In the genomic region with DNA sequence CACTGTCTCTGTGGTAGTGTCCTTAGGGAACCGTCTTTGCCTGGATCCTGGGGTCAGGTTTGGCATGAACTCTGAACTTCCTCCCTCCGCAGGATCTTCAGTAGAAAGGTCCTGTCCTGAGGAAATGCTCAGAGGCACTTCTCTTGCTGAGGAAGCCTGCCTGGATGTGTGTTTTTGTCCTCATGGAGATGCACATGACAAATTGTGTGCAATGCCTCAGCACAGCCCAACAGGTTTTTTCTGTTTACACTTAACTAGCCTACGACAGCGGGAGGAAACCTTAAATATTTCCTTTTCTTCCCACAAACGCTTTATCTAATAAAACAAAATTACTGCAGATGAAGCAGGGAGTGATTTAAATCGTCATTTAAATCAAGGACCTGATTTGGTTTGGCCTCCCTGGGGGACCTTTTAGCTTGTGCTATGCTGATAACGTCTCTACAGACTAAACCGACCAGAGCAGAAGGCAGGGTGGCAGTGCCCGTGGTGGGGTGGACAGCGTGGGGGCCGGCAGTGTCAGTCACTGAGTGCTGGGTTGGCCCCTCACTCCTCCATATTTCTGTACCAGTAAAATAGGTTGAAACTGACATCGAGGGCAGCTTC, we compare ENCODE assay signal across 9 cellular contexts. TPM values are rescaled to one million over a fixed set of nuclear protein-coding genes. Genes with fewer than 3 reads are reported as not detected.
DNase-seq lines count a peak whose midpoint lies in the region; ATAC-seq, FAIRE-seq and TF ChIP-seq lines count a peak whose summit lies in the region.
"Had no signal": no experiment of that assay in that cellular context is flagged by ENCODE, and none has a peak within 500 bp of the region (broad histone marks: within the 10 kb centered on the region; RNA-seq: fewer than 3 reads in every experiment).

No MANE protein-coding gene starts in this region.

- no peak for TF ChIP-seq POLR2A in IMR-90 (IDR thresholded peaks at IDR 0.05; ENCODE audit: low read depth, low read length)
- no peak for TF ChIP-seq POLR2A in K562 (conservative IDR thresholded peaks at IDR 0.05)

- H2AFZ ChIP-seq in IMR-90 (replicated peaks; ENCODE audit: low read length, poor library complexity) (peak overlapping the region; percentile 71), K562 (ENCODE audit: low read depth, low read length) (peak overlapping the region; percentile 47), hepatocyte (no peak overlapping the region)

- WGBS in IMR-90 (ENCODE audit: extremely low coverage in 2 of 2, insufficient read length in 1 of 2), 2 experiments = no CpG with 5 or more reads among the region's 12 CpGs
- 6% methylated on average over 10 of the region's 12 CpGs for WGBS in K562 (ENCODE audit: insufficient coverage, low coverage, missing lambda C conversion rate)
- 20% methylated on average over 12 of the region's 12 CpGs for WGBS in hepatocyte (ENCODE audit: low lambda C conversion rate, missing lambda C conversion rate)

- H3K79me1 ChIP-seq in IMR-90 (ENCODE audit: low read depth in 1 of 2, low read length in 2 of 2) = peaks cover 24 to 75% of the 10 kb centered on the region in 2 experiments

- ATAC-seq in IMR-90 (ENCODE audit: low read depth) (peak; percentile 16), K562 (peak; percentile 32; the same call in 2 of the 3 replicates), GM19023 (IDR thresholded peaks at IDR 0.05; ENCODE audit: unreplicated experiment) (no peak)
- no peak for ATAC-seq in stimulated activated effector memory CD8-positive, alpha-beta T cell treated with anti-CD3 and anti-CD28 coated beads, Interleukin-12 subunit alpha, Interleukin-12 subunit beta, amount 100 ng/mL, for 72 hours

- peak overlapping the region; percentile 74 for H2AK9ac ChIP-seq in IMR-90 (replicated peaks; ENCODE audit: low read depth, low read length, poor library complexity)

- H3K4me3 ChIP-seq in IMR-90 (ENCODE audit: insufficient read depth, low read depth, low read length) = peak overlapping the region; percentile 5; the same call in 1 of the 2 replicates
- no peak overlapping the region for H3K4me3 ChIP-seq in K562
- H3K4me3 ChIP-seq in hepatocyte = no peak overlapping the region
- peak overlapping the region in 1 of 2 donors; percentile 60 for H3K4me3 ChIP-seq in stomach smooth muscle (ENCODE audit: low read length in 2 of 2)

- H2AK5ac ChIP-seq in IMR-90 (ENCODE audit: low read depth, low read length) = peak overlapping the region; percentile 65

- no peaks in the 10 kb centered on the region for H3K36me3 Mint-ChIP-seq in stimulated activated effector memory CD8-positive, alpha-beta T cell treated with anti-CD3 and anti-CD28 coated beads, Interleukin-12 subunit alpha, Interleukin-12 subunit beta, amount 100 ng/mL, for 72 hours

- peak overlapping the region; percentile 64 for H3K23ac ChIP-seq in IMR-90 (ENCODE audit: low read depth, low read length)

- H3K9me3 ChIP-seq in IMR-90 (ENCODE audit: control insufficient read depth, insufficient read depth, low read length) (no peaks in the 10 kb centered on the region), K562 (replicated peaks; ENCODE audit: control insufficient read depth, insufficient read depth, low read depth, low read length) (no peaks in the 10 kb centered on the region), hepatocyte (ENCODE audit: low read depth) (no peaks in the 10 kb centered on the region), stomach smooth muscle (ENCODE audit: control insufficient read depth in 2 of 2, low read length in 2 of 2) (no peaks in the 10 kb centered on the region)

- H4K20me1 ChIP-seq in IMR-90 (ENCODE audit: insufficient read depth, low read length) (peaks cover 33% of the 10 kb centered on the region; the same call in 1 of the 2 replicates), K562 (replicated peaks; ENCODE audit: control insufficient read depth, insufficient read depth, low read length) (no peaks in the 10 kb centered on the region), hepatocyte (ENCODE audit: insufficient read depth, poor library complexity, severe bottlenecking) (no peaks in the 10 kb centered on the region)

- intact Hi-C loops in IMR-90 (cut with micrococcal nuclease) (loop anchor here (2.0 to 5.0 kb wide), 3 partner anchors 44 to 293 kb away; no protein-coding TSS in a partner anchor), K562 (cut with micrococcal nuclease) (loop anchor here (5.0 to 10.0 kb wide), 2 partner anchors 44 to 61 kb away; no protein-coding TSS in a partner anchor)

- H3K79me2 ChIP-seq in K562 (ENCODE audit: control insufficient read depth, insufficient read depth, low read length) = peaks cover 5% of the 10 kb centered on the region; the same call in 1 of the 3 replicates
- no peaks in the 10 kb centered on the region for H3K79me2 ChIP-seq in hepatocyte

- H3K4ac ChIP-seq in IMR-90 (ENCODE audit: low read depth, low read length) = peak overlapping the region; percentile 81

- H4K91ac ChIP-seq in IMR-90 (ENCODE audit: insufficient read depth, low read depth, low read length) = peak overlapping the region; percentile 49

- POLR2A ChIA-PET in IMR-90 (lab: Charles Lee; ENCODE audit: unreplicated experiment) (no interaction called here), K562 (lab: Yijun Ruan, JAX) (interaction anchor here (1.2 to 1.6 kb wide), 4 partner anchors 17 to 458 kb away, joined by 3 to 6 read pairs (median 4); no protein-coding TSS in a partner anchor)

- no peak overlapping the region for H3K4me3 Mint-ChIP-seq in stimulated activated effector memory CD8-positive, alpha-beta T cell treated with anti-CD3 and anti-CD28 coated beads, Interleukin-12 subunit alpha, Interleukin-12 subunit beta, amount 100 ng/mL, for 72 hours

- no peaks in the 10 kb centered on the region for H3K9me2 ChIP-seq in hepatocyte (replicated peaks; ENCODE audit: insufficient read depth)

- peak overlapping the region; percentile 74 for H3K27ac ChIP-seq in IMR-90 (ENCODE audit: insufficient read depth, low read length)
- peak overlapping the region; percentile 68; the same call in 2 of the 3 replicates for H3K27ac ChIP-seq in K562 (ENCODE audit: extremely low read depth, low read depth, low read length)
- H3K27ac ChIP-seq in hepatocyte = peak overlapping the region; percentile 21
- peak overlapping the region; percentile 73 for H3K27ac ChIP-seq in stomach smooth muscle (ENCODE audit: low read length)
- H3K27ac ChIP-seq: epithelial cell of prostate had no signal

- H2BK5ac ChIP-seq in IMR-90 (ENCODE audit: low read depth, low read length, poor library complexity, severe bottlenecking) = peak overlapping the region; percentile 67

- peak; percentile 75 for DNase-seq in IMR-90
- no peak for DNase-seq in K562 (ENCODE audit: extremely low read depth in 1 of 4, low spot score in 3 of 4)
- peak; percentile 40 for DNase-seq in hepatocyte (ENCODE audit: low spot score)
- DNase-seq in hypothalamus (lab: John Stamatoyannopoulos, UW) = no peak
- no peak for DNase-seq in stimulated activated CD8-positive, alpha-beta memory T cell treated with anti-CD3 and anti-CD28 coated beads, Interleukin-4, amount 100 ng/mL, for 48 hours
- DNase-seq in stimulated activated effector memory CD8-positive, alpha-beta T cell treated with anti-CD3 and anti-CD28 coated beads, Interleukin-12 subunit alpha, Interleukin-12 subunit beta, amount 100 ng/mL, for 72 hours (ENCODE audit: low spot score in 2 of 2) = no peak

- peak overlapping the region; percentile 24; the same call in 1 of the 2 replicates for H3K56ac ChIP-seq in IMR-90 (ENCODE audit: extremely low read depth, insufficient read depth, low read length)

- H4K8ac ChIP-seq in IMR-90 (ENCODE audit: low read depth in 2 of 2, low read length in 2 of 2) = peak overlapping the region; percentile 11 to 81; a peak in 3 of 4 replicates

- peaks cover 11% of the 10 kb centered on the region for H3K4me1 Mint-ChIP-seq in stimulated activated effector memory CD8-positive, alpha-beta T cell treated with anti-CD3 and anti-CD28 coated beads, Interleukin-12 subunit alpha, Interleukin-12 subunit beta, amount 100 ng/mL, for 72 hours

- FAIRE-seq in K562 (lab: Jason Lieb, UNC) = no peak

- TF ChIP-seq CTCF in IMR-90 (conservative IDR thresholded peaks at IDR 0.05; ENCODE audit: low read depth, low read length) (no peak), K562 (IDR thresholded peaks at IDR 0.05 in 2 of 3, conservative IDR thresholded peaks at IDR 0.05 in 1 of 3; ENCODE audit: insufficient read depth in 2 of 3, low read depth in 1 of 3, low read length in 3 of 3) (no peak), hepatocyte (IDR thresholded peaks at IDR 0.05; ENCODE audit: poor library complexity) (no peak)

- no peaks in the 10 kb centered on the region for H3K27me3 ChIP-seq in IMR-90 (ENCODE audit: control insufficient read depth, insufficient read depth, low read length)
- no peaks in the 10 kb centered on the region for H3K27me3 ChIP-seq in K562 (ENCODE audit: control insufficient read depth in 2 of 2, insufficient read depth in 2 of 2, low read length in 2 of 2)
- no peaks in the 10 kb centered on the region for H3K27me3 ChIP-seq in hepatocyte
- no peaks in the 10 kb centered on the region for H3K27me3 ChIP-seq in stomach smooth muscle (ENCODE audit: control insufficient read depth in 1 of 2, insufficient read depth in 2 of 2, low read length in 2 of 2)

- peak overlapping the region; percentile 85 for H2BK120ac ChIP-seq in IMR-90 (ENCODE audit: low read depth, low read length)

- TF ChIP-seq EP300 in K562 (IDR thresholded peaks at IDR 0.05; ENCODE audit: low read length) = no peak

- no TSS peak for BruUV-seq in IMR-90 (replicated peaks; lab: Mats Ljungman, UMichigan)
- BruUV-seq in K562 (replicated peaks; lab: Mats Ljungman, UMichigan) = no TSS peak

- peak overlapping the region; percentile 34; the same call in 1 of the 3 replicates for H2BK15ac ChIP-seq in IMR-90 (ENCODE audit: low read depth, low read length)

- no peak overlapping the region for H3K27ac Mint-ChIP-seq in stimulated activated effector memory CD8-positive, alpha-beta T cell treated with anti-CD3 and anti-CD28 coated beads, Interleukin-12 subunit alpha, Interleukin-12 subunit beta, amount 100 ng/mL, for 72 hours

- in situ Hi-C loops in IMR-90 (cut with MboI; ENCODE audit: low sequenced_read_pairs) = loop anchor here (25.0 kb wide), 1 partner anchor 664 kb away; no protein-coding TSS in a partner anchor
- in situ Hi-C loops in K562 (cut with MboI) = loop anchor here (25.0 kb wide), 2 partner anchors 289 to 1014 kb away; no protein-coding TSS in a partner anchor

- peak overlapping the region; percentile 43 for H4K5ac ChIP-seq in IMR-90 (ENCODE audit: low read depth, low read length)

- CTCF ChIA-PET in IMR-90 (lab: Yijun Ruan, JAX) (interaction anchor here (1.4 kb wide), 1 partner anchor 458 kb away, joined by 6 read pairs; no protein-coding TSS in a partner anchor), K562 (lab: Yijun Ruan, JAX; ENCODE audit: low intra/inter-chr PET ratio) (no interaction called here)

- TF ChIP-seq RAD21 in IMR-90 (IDR thresholded peaks at IDR 0.05; ENCODE audit: low read length) = no peak
- TF ChIP-seq RAD21 in K562 (CRISPR knock-in tag; conservative IDR thresholded peaks at IDR 0.05 in 1 of 2, IDR thresholded peaks at IDR 0.05 in 1 of 2) = no peak

- H3K9me3 Mint-ChIP-seq in stimulated activated effector memory CD8-positive, alpha-beta T cell treated with anti-CD3 and anti-CD28 coated beads, Interleukin-12 subunit alpha, Interleukin-12 subunit beta, amount 100 ng/mL, for 72 hours = no peaks in the 10 kb centered on the region

- H3K9ac ChIP-seq in IMR-90 (ENCODE audit: low read depth, low read length) = peak overlapping the region; percentile 11
- peak overlapping the region; percentile 31 to 81 for H3K9ac ChIP-seq in K562 (ENCODE audit: insufficient read depth in 1 of 2, low read depth in 2 of 2, low read length in 2 of 2)
- peak overlapping the region in 1 of 2 donors; percentile 21 for H3K9ac ChIP-seq in stomach smooth muscle (ENCODE audit: low read length in 2 of 2)

- H3K4me2 ChIP-seq in IMR-90 (ENCODE audit: low read depth, low read length) (peak overlapping the region; percentile 75), K562 (ENCODE audit: insufficient read depth, low read length) (peak overlapping the region; percentile 67; the same call in 1 of the 2 replicates), hepatocyte (peak overlapping the region; percentile 68)

- H3K14ac ChIP-seq in IMR-90 (replicated peaks; ENCODE audit: low read depth, low read length) = peak overlapping the region; percentile 82

- peaks cover 27% of the 10 kb centered on the region for H3K4me1 ChIP-seq in IMR-90 (ENCODE audit: control insufficient read depth, insufficient read depth, low read length)
- H3K4me1 ChIP-seq in K562 (replicated peaks in 1 of 2; ENCODE audit: control insufficient read depth in 2 of 2, insufficient read depth in 2 of 2, low read length in 2 of 2) = peaks cover 18 to 26% of the 10 kb centered on the region in 2 experiments; a peak in 4 of 5 replicates
- peaks cover 26% of the 10 kb centered on the region for H3K4me1 ChIP-seq in hepatocyte (ENCODE audit: insufficient read depth)
- H3K4me1 ChIP-seq in stomach smooth muscle (ENCODE audit: control insufficient read depth, insufficient read depth, low read length) = peaks cover 24% of the 10 kb centered on the region

- H2BK20ac ChIP-seq in IMR-90 (ENCODE audit: low read depth, low read length) = peak overlapping the region; percentile 66

- H3K9me1 ChIP-seq in IMR-90 (ENCODE audit: insufficient read depth, low read length) (peaks cover 28% of the 10 kb centered on the region), K562 (ENCODE audit: control insufficient read depth, insufficient read depth, low read length) (no peaks in the 10 kb centered on the region)

- H3K18ac ChIP-seq in IMR-90 (ENCODE audit: low read depth, low read length) = peak overlapping the region; percentile 40

- dilution Hi-C loops in IMR-90 (cut with HindIII; ENCODE audit: low sequenced_read_pairs, unreplicated experiment) = no loop called here

- no peaks in the 10 kb centered on the region for H3K36me3 ChIP-seq in IMR-90 (ENCODE audit: control insufficient read depth, insufficient read depth, low read length)
- H3K36me3 ChIP-seq in K562 (ENCODE audit: control insufficient read depth, insufficient read depth, low read length) = no peaks in the 10 kb centered on the region
- no peaks in the 10 kb centered on the region for H3K36me3 ChIP-seq in hepatocyte (replicated peaks; ENCODE audit: insufficient read depth, low read depth)
- no peaks in the 10 kb centered on the region for H3K36me3 ChIP-seq in stomach smooth muscle (ENCODE audit: control insufficient read depth in 2 of 2, insufficient read depth in 2 of 2, low read length in 2 of 2)

RNA-seq across cellular contexts. Expression of a gene that starts 18.5 kb away (rescaled TPM):
- total RNA-seq in IMR-90 (2012; rRNA removed) = 4.7 TPM in 2 replicates
- 7.3 and 8.8 TPM in 2 replicates for polyA plus RNA-seq in IMR-90 (2012; rRNA removed)
- polyA plus RNA-seq in IMR-90 (2012; cell fraction: cytosol; rRNA removed) = 2.2 and 9.6 TPM in 2 replicates
- polyA plus RNA-seq in IMR-90 (2012; cell fraction: nucleus; rRNA removed; ENCODE audit: low replicate concordance) = 2.8 and 5.8 TPM in 2 replicates
- 1.6 and 6.6 TPM in 2 replicates for total RNA-seq in K562 (2011; cell fraction: chromatin; rRNA removed; ENCODE audit: low replicate concordance)
- total RNA-seq in K562 (2011; cell fraction: nucleolus; rRNA removed) = 7.8 and 11.2 TPM in 2 replicates
- total RNA-seq in K562 (2011; cell fraction: nucleoplasm; rRNA removed) = 4.3 and 5.0 TPM in 2 replicates
- 7.1 and 7.8 TPM in 2 replicates for total RNA-seq in K562 (2014; rRNA removed)
- total RNA-seq in K562 (2014; rRNA removed; fragmentation: Illumina TruSeq; extraction: Trizol) = 0.22 and 0.65 TPM in 2 replicates
- 4.8 and 5.3 TPM in 2 replicates for total RNA-seq in K562 (2015; rRNA removed; fragmentation: Illumina TruSeq; extraction: Trizol)
- 9.8 and 11.0 TPM in 2 replicates for total RNA-seq in K562 (2021)
- polyA plus RNA-seq in K562 (2011; rRNA removed) = 3.3 and 4.6 TPM in 2 replicates
- polyA plus RNA-seq in K562 (2011; cell fraction: cytosol; rRNA removed) = 6.7 and 16.0 TPM in 2 replicates
- polyA plus RNA-seq in K562 (2011; cell fraction: nucleus; rRNA removed) = 3.4 and 5.1 TPM in 2 replicates
- 6.5 and 9.3 TPM in 2 replicates for polyA plus RNA-seq in K562 (2012)
- polyA plus RNA-seq in K562 (2014; fragmentation: Illumina TruSeq; extraction: Trizol) = 1.2 and 3.3 TPM in 2 replicates
- polyA plus RNA-seq in K562 (2014; fragmentation: Nextera tagmentation; extraction: Ambion mirVana) = under 1 TPM; 0.13 to 0.17 TPM
- polyA plus RNA-seq in K562 (2014; rRNA removed) = 6.3 and 7.6 TPM in 2 replicates
- 3.3 and 6.3 TPM in 2 replicates for polyA minus RNA-seq in K562 (2011; rRNA and poly(A)+ RNA removed)
- 8.7 TPM in 2 replicates for polyA minus RNA-seq in K562 (2011; cell fraction: cytosol; rRNA and poly(A)+ RNA removed)
- 5.9 and 7.4 TPM in 2 replicates for polyA minus RNA-seq in K562 (2011; cell fraction: nucleus; rRNA and poly(A)+ RNA removed)
- 8.6 and 13.5 TPM in 2 replicates for total RNA-seq in hepatocyte
- 10.7 and 11.7 TPM in 2 replicates for polyA plus RNA-seq in hepatocyte

RNA-seq across cellular contexts. Expression of a gene that starts 53.1 kb away (rescaled TPM):
- 96.1 and 102 TPM in 2 replicates for total RNA-seq in IMR-90 (2012; rRNA removed)
- 83.7 and 98.8 TPM in 2 replicates for polyA plus RNA-seq in IMR-90 (2012; rRNA removed)
- polyA plus RNA-seq in IMR-90 (2012; cell fraction: cytosol; rRNA removed) = 77.8 and 101 TPM in 2 replicates
- polyA plus RNA-seq in IMR-90 (2012; cell fraction: nucleus; rRNA removed; ENCODE audit: low replicate concordance) = 49.1 and 91.4 TPM in 2 replicates
- total RNA-seq in K562 (2011; cell fraction: chromatin; rRNA removed; ENCODE audit: low replicate concordance) = 2.9 and 11.1 TPM in 2 replicates
- 12.0 TPM in 2 replicates for total RNA-seq in K562 (2011; cell fraction: nucleolus; rRNA removed)
- total RNA-seq in K562 (2011; cell fraction: nucleoplasm; rRNA removed) = 6.7 and 8.2 TPM in 2 replicates
- total RNA-seq in K562 (2014; rRNA removed) = 15.0 and 16.8 TPM in 2 replicates
- 5.3 and 5.4 TPM in 2 replicates for total RNA-seq in K562 (2014; rRNA removed; fragmentation: Illumina TruSeq; extraction: Trizol)
- total RNA-seq in K562 (2015; rRNA removed; fragmentation: Illumina TruSeq; extraction: Trizol) = 7.8 and 8.9 TPM in 2 replicates
- 14.6 and 18.4 TPM in 2 replicates for total RNA-seq in K562 (2021)
- 3.0 and 5.1 TPM in 2 replicates for polyA plus RNA-seq in K562 (2011; rRNA removed)
- polyA plus RNA-seq in K562 (2011; cell fraction: cytosol; rRNA removed) = 5.7 and 6.2 TPM in 2 replicates
- polyA plus RNA-seq in K562 (2011; cell fraction: nucleus; rRNA removed) = 5.1 and 6.0 TPM in 2 replicates
- polyA plus RNA-seq in K562 (2012) = 3.9 and 8.4 TPM in 2 replicates
- polyA plus RNA-seq in K562 (2014; fragmentation: Illumina TruSeq; extraction: Trizol) = 5.4 and 6.8 TPM in 2 replicates
- under 1 TPM; 0.42 to 0.80 TPM for polyA plus RNA-seq in K562 (2014; fragmentation: Nextera tagmentation; extraction: Ambion mirVana)
- 5.4 and 6.2 TPM in 2 replicates for polyA plus RNA-seq in K562 (2014; rRNA removed)
- 4.1 and 5.8 TPM in 2 replicates for polyA minus RNA-seq in K562 (2011; rRNA and poly(A)+ RNA removed)
- polyA minus RNA-seq in K562 (2011; cell fraction: cytosol; rRNA and poly(A)+ RNA removed) = 5.7 and 6.3 TPM in 2 replicates
- polyA minus RNA-seq in K562 (2011; cell fraction: nucleus; rRNA and poly(A)+ RNA removed) = 1.5 and 3.0 TPM in 2 replicates
- total RNA-seq in hepatocyte = 16.6 and 19.9 TPM in 2 replicates
- 35.3 and 46.7 TPM in 2 replicates for polyA plus RNA-seq in hepatocyte

Comparison
In these comparisons a context has a peak if more than half of its experiments do, and no peak if none do; other contexts are left out.
1. ATAC-seq: peak in IMR-90 (single experiment) and K562 (single experiment); none in stimulated activated effector memory CD8-positive, alpha-beta T cell treated with anti-CD3 and anti-CD28 coated beads, Interleukin-12 subunit alpha, Interleukin-12 subunit beta, amount 100 ng/mL, for 72 hours (single experiment) and GM19023 (single experiment).
2. DNase-seq: peak in IMR-90 (single experiment) and hepatocyte (single experiment); none in K562 (0 of 4), hypothalamus (0 of 51), stimulated activated CD8-positive, alpha-beta memory T cell treated with anti-CD3 and anti-CD28 coated beads, Interleukin-4, amount 100 ng/mL, for 48 hours (single experiment) and stimulated activated effector memory CD8-positive, alpha-beta T cell treated with anti-CD3 and anti-CD28 coated beads, Interleukin-12 subunit alpha, Interleukin-12 subunit beta, amount 100 ng/mL, for 72 hours (0 of 2).
3. H3K27ac ChIP-seq: peak in every context shown above with its lines; median percentile 74 in IMR-90; 73 in stomach smooth muscle; 68 in K562; 21 in hepatocyte.
4. Peak in every context shown above with its lines, with median percentiles within 50 percentile points of each other: H3K4me2 ChIP-seq.